ENCODE assay signal across 8 cellular contexts in genomic region chr16:81493755-81494433, GRCh38. TPM values are rescaled to one million over a fixed set of nuclear protein-coding genes. Genes with fewer than 3 reads are reported as not detected.
DNase-seq lines count a peak whose midpoint lies in the region; ATAC-seq and TF ChIP-seq lines count a peak whose summit lies in the region.

No MANE protein-coding gene starts in this region.

- in situ Hi-C loops in GM13977 (cut with MboI; ENCODE audit: low pct_unique_long_range_greater_than_20kb, low sequenced_read_pairs, unreplicated experiment): no loop called here

- no peak overlapping the region for H3K4me3 Mint-ChIP-seq in activated CD4-positive, alpha-beta memory T cell treated with anti-CD3 and anti-CD28 coated beads for 36 hours
- no peak overlapping the region for H3K4me3 Mint-ChIP-seq in activated CD4-positive, alpha-beta memory T cell treated with anti-CD3 and anti-CD28 coated beads, Interleukin-2, amount 10 ng/mL, durations not matched to agents 7 days and 5 days
- no peak overlapping the region for H3K4me3 Mint-ChIP-seq in activated T-cell treated with anti-CD3 and anti-CD28 coated beads, Interleukin-2, amount 50 U/mL, for 4 hours

- H3K27ac ChIP-seq in heart right ventricle (peak overlapping the region; percentile 15 to 84 (median 72)), skin epidermis (peak overlapping the region in 20 of 21 experiments; percentile 9 to 87 (median 77))

- H3K4me1 ChIP-seq in heart right ventricle: peaks cover 11 to 97% (median 90%) of the 10 kb centered on the region in 9 donors

- no peaks in the 10 kb centered on the region for H3K36me3 ChIP-seq in heart right ventricle

- ATAC-seq in activated T-cell treated with anti-CD3 and anti-CD28 coated beads, Interleukin-2, amount 50 U/mL, for 4 hours: peak; percentile 80 to 91
- ATAC-seq in heart right ventricle: peak; percentile 21 to 81 (median 60)
- no peak for ATAC-seq in GM21381 (IDR thresholded peaks at IDR 0.05; ENCODE audit: unreplicated experiment)

- TF ChIP-seq CTCF in heart right ventricle (IDR thresholded peaks at IDR 0.05) (no peak), GM13977 (IDR thresholded peaks at IDR 0.05; ENCODE audit: extremely low read depth, insufficient read depth, missing control alignments) (no peak)

- no peaks in the 10 kb centered on the region for H3K9me3 Mint-ChIP-seq in activated CD4-positive, alpha-beta memory T cell treated with anti-CD3 and anti-CD28 coated beads for 36 hours
- no peaks in the 10 kb centered on the region for H3K9me3 Mint-ChIP-seq in activated CD4-positive, alpha-beta memory T cell treated with anti-CD3 and anti-CD28 coated beads, Interleukin-2, amount 10 ng/mL, durations not matched to agents 7 days and 5 days
- no peaks in the 10 kb centered on the region for H3K9me3 Mint-ChIP-seq in activated T-cell treated with anti-CD3 and anti-CD28 coated beads, Interleukin-2, amount 50 U/mL, for 4 hours

- H3K27ac Mint-ChIP-seq in activated CD4-positive, alpha-beta memory T cell treated with anti-CD3 and anti-CD28 coated beads for 36 hours: no peak overlapping the region
- no peak overlapping the region for H3K27ac Mint-ChIP-seq in activated CD4-positive, alpha-beta memory T cell treated with anti-CD3 and anti-CD28 coated beads, Interleukin-2, amount 10 ng/mL, durations not matched to agents 7 days and 5 days

- no peaks in the 10 kb centered on the region for H3K36me3 Mint-ChIP-seq in activated CD4-positive, alpha-beta memory T cell treated with anti-CD3 and anti-CD28 coated beads for 36 hours
- no peaks in the 10 kb centered on the region for H3K36me3 Mint-ChIP-seq in activated CD4-positive, alpha-beta memory T cell treated with anti-CD3 and anti-CD28 coated beads, Interleukin-2, amount 10 ng/mL, durations not matched to agents 7 days and 5 days (ENCODE audit: low read depth)
- peaks cover 1% of the 10 kb centered on the region for H3K36me3 Mint-ChIP-seq in activated T-cell treated with anti-CD3 and anti-CD28 coated beads, Interleukin-2, amount 50 U/mL, for 4 hours (ENCODE audit: insufficient read depth)

- CTCF ChIA-PET in activated CD4-positive, alpha-beta memory T cell treated with anti-CD3 and anti-CD28 coated beads for 36 hours (lab: Charles Lee): interaction anchor here (0.7 to 1.3 kb wide), 2 partner anchors 9 to 204 kb away, joined by 3 read pairs; no protein-coding TSS in a partner anchor
- CTCF ChIA-PET in activated CD4-positive, alpha-beta memory T cell treated with anti-CD3 and anti-CD28 coated beads, Interleukin-2, amount 10 ng/mL, durations not matched to agents 7 days and 5 days (lab: Charles Lee): no interaction called here

- no peaks in the 10 kb centered on the region for H3K9me3 ChIP-seq in heart right ventricle

- 65 to 67% methylated on average over 23 of the region's 23 CpGs for WGBS in heart right ventricle, 2 donors

- POLR2A ChIA-PET in activated CD4-positive, alpha-beta memory T cell treated with anti-CD3 and anti-CD28 coated beads for 36 hours (lab: Charles Lee): interaction anchor here (0.6 kb wide), 1 partner anchor 18 kb away, joined by 3 read pairs; no protein-coding TSS in a partner anchor
- POLR2A ChIA-PET in activated CD4-positive, alpha-beta memory T cell treated with anti-CD3 and anti-CD28 coated beads, Interleukin-2, amount 10 ng/mL, durations not matched to agents 7 days and 5 days (lab: Charles Lee): interaction anchor here (0.6 kb wide), 1 partner anchor 74 kb away, joined by 3 read pairs; no protein-coding TSS in a partner anchor

- peaks cover 17% of the 10 kb centered on the region for H3K4me1 Mint-ChIP-seq in activated CD4-positive, alpha-beta memory T cell treated with anti-CD3 and anti-CD28 coated beads for 36 hours (ENCODE audit: low read depth)
- H3K4me1 Mint-ChIP-seq in activated CD4-positive, alpha-beta memory T cell treated with anti-CD3 and anti-CD28 coated beads, Interleukin-2, amount 10 ng/mL, durations not matched to agents 7 days and 5 days: peaks cover 28% of the 10 kb centered on the region
- H3K4me1 Mint-ChIP-seq in activated T-cell treated with anti-CD3 and anti-CD28 coated beads, Interleukin-2, amount 50 U/mL, for 4 hours (ENCODE audit: low read depth): peaks cover 36% of the 10 kb centered on the region

- H3K4me3 ChIP-seq in heart right ventricle (no peak overlapping the region), skin epidermis (no peak overlapping the region)

- no peaks in the 10 kb centered on the region for H3K27me3 ChIP-seq in heart right ventricle

- H3K27me3 Mint-ChIP-seq in activated CD4-positive, alpha-beta memory T cell treated with anti-CD3 and anti-CD28 coated beads for 36 hours: no peaks in the 10 kb centered on the region
- no peaks in the 10 kb centered on the region for H3K27me3 Mint-ChIP-seq in activated CD4-positive, alpha-beta memory T cell treated with anti-CD3 and anti-CD28 coated beads, Interleukin-2, amount 10 ng/mL, durations not matched to agents 7 days and 5 days
- H3K27me3 Mint-ChIP-seq in activated T-cell treated with anti-CD3 and anti-CD28 coated beads, Interleukin-2, amount 50 U/mL, for 4 hours (ENCODE audit: low read depth): no peaks in the 10 kb centered on the region

- peak; percentile 70 for DNase-seq in activated CD4-positive, alpha-beta memory T cell treated with anti-CD3 and anti-CD28 coated beads for 36 hours
- DNase-seq in activated CD4-positive, alpha-beta memory T cell treated with anti-CD3 and anti-CD28 coated beads, Interleukin-2, amount 10 ng/mL, durations not matched to agents 7 days and 5 days: no peak
- peak; percentile 44 for DNase-seq in activated T-cell treated with anti-CD3 and anti-CD28 coated beads, Interleukin-2, amount 50 U/mL, for 4 hours
- DNase-seq in heart right ventricle: no peak
- DNase-seq in GM13977 (ENCODE audit: low spot score): no peak
- no peak for DNase-seq in NCI-H524 treated with DMSO at 0.1 percent for 48 hours (lab: John Stamatoyannopoulos, UW)

- intact Hi-C loops in activated CD4-positive, alpha-beta memory T cell treated with anti-CD3 and anti-CD28 coated beads for 36 hours (cut with micrococcal nuclease): no loop called here
- intact Hi-C loops in heart right ventricle (cut with DNase I): loop anchor here in 4 of 10 donors (5.0 to 10.0 kb wide), 3 partner anchors 42 to 49 kb away; partner anchors contain the start of gene CMIP (in 1 of the 4)

RNA-seq across cellular contexts. Expression of gene CMIP, which starts 49.3 kb away (rescaled TPM):
- 10 to 100 TPM; 35.0 to 36.6 TPM for total RNA-seq in activated CD4-positive, alpha-beta memory T cell treated with anti-CD3 and anti-CD28 coated beads for 36 hours
- total RNA-seq in activated CD4-positive, alpha-beta memory T cell treated with anti-CD3 and anti-CD28 coated beads, Interleukin-2, amount 10 ng/mL, durations not matched to agents 7 days and 5 days: 10 to 100 TPM; 57.1 to 58.3 TPM
- 10 to 100 TPM; 20.8 to 23.5 (median 21.9) TPM for total RNA-seq in activated T-cell treated with anti-CD3 and anti-CD28 coated beads, Interleukin-2, amount 50 U/mL, for 4 hours
- total RNA-seq in heart right ventricle: 10 to 100 TPM in 9 of 10 donors, 1 to 10 TPM in 1; 8.8 to 32.8 (median 14.0) TPM
- 1 to 10 TPM; 5.4 to 7.2 TPM for polyA plus RNA-seq in heart right ventricle

Comparison
In these comparisons a context has a peak if more than half of its experiments do, and no peak if none do; other contexts are left out.
1. DNase-seq: peak in activated CD4-positive, alpha-beta memory T cell treated with anti-CD3 and anti-CD28 coated beads for 36 hours (single experiment) and activated T-cell treated with anti-CD3 and anti-CD28 coated beads, Interleukin-2, amount 50 U/mL, for 4 hours (single experiment); none in activated CD4-positive, alpha-beta memory T cell treated with anti-CD3 and anti-CD28 coated beads, Interleukin-2, amount 10 ng/mL, durations not matched to agents 7 days and 5 days (single experiment), heart right ventricle (0 of 2), GM13977 (single experiment) and NCI-H524 treated with DMSO at 0.1 percent for 48 hours (single experiment).